ENCODE assay signal across 27 cellular contexts in genomic region chr6:73703514-73703913, GRCh38. TPM values are rescaled to one million over a fixed set of nuclear protein-coding genes. Genes with fewer than 3 reads are reported as not detected.
DNase-seq lines count a peak whose midpoint lies in the region; ATAC-seq and TF ChIP-seq lines count a peak whose summit lies in the region.
"Had no signal": no experiment of that assay in that cellular context is flagged by ENCODE, and none has a peak within 500 bp of the region (broad histone marks: within the 10 kb centered on the region; RNA-seq: fewer than 3 reads in every experiment).

No MANE protein-coding gene starts in this region.

- no peak overlapping the region for H2AFZ ChIP-seq in hepatocyte

- TF ChIP-seq CTCF in hepatocyte (IDR thresholded peaks at IDR 0.05; ENCODE audit: poor library complexity) (no peak), upper lobe of left lung (IDR thresholded peaks at IDR 0.05) (no peak), mucosa of descending colon (IDR thresholded peaks at IDR 0.05) (no peak)

- no peak overlapping the region for H3K4me3 Mint-ChIP-seq in activated T-cell treated with anti-CD3 and anti-CD28 coated beads, Interleukin-2, amount 50 U/mL, for 24 hours
- H3K4me3 Mint-ChIP-seq: naive B cell; T-helper 1 cell treated with Interleukin-12 subunit alpha and Interleukin-12 subunit beta and Interleukin-4 antibody, amounts not matched to agents 30 μg/mL and 1 μg/mL, for 36 hours had no signal

- ATAC-seq in upper lobe of left lung (ENCODE audit: low FRiP score in 2 of 2): no peak
- no peak for ATAC-seq in mucosa of descending colon
- ATAC-seq: left colon had no signal

- H3K4me3 ChIP-seq in adipocyte (ENCODE audit: low read length) (no peak overlapping the region), hepatocyte (no peak overlapping the region), upper lobe of left lung (no peak overlapping the region), mucosa of descending colon (no peak overlapping the region)
- H3K4me3 ChIP-seq: coronary artery, heart left ventricle, right atrium auricular region, testis had no signal

- DNase-seq in activated T-cell treated with anti-CD3 and anti-CD28 coated beads, Interleukin-2, amount 50 U/mL, for 24 hours: no peak
- DNase-seq in activated T-cell treated with anti-CD3 and anti-CD28 coated beads, Interleukin-2, amount 50 U/mL, for 48 hours: no peak
- no peak for DNase-seq in adipocyte (ENCODE audit: low read depth)
- DNase-seq in hepatocyte (ENCODE audit: low spot score): no peak
- no peak for DNase-seq in upper lobe of left lung
- DNase-seq in mucosa of descending colon: no peak
- DNase-seq in COLO829 (ENCODE audit: low spot score): no peak
- DNase-seq in SKM-1 (lab: John Stamatoyannopoulos, UW; ENCODE audit: unreplicated experiment): no peak
- DNase-seq: 8988T; activated CD4-positive, alpha-beta T cell treated with anti-CD3 and anti-CD28 coated beads for 4 hours; BE2C; DMS79; heart left ventricle; Karpas-422; left colon; mesendoderm; naive B cell; NCI-H1048; NCI-H1930; NCI-H2227 treated with DMSO at 0.1 percent for 48 hours; NCI-H774; SHP77; testis had no signal

- H3K27ac Mint-ChIP-seq in activated T-cell treated with anti-CD3 and anti-CD28 coated beads, Interleukin-2, amount 50 U/mL, for 24 hours: peak overlapping the region; percentile 80
- H3K27ac Mint-ChIP-seq: T-helper 1 cell treated with Interleukin-12 subunit alpha and Interleukin-12 subunit beta and Interleukin-4 antibody, amounts not matched to agents 30 μg/mL and 1 μg/mL, for 36 hours had no signal

- TF ChIP-seq POLR2A in upper lobe of left lung (IDR thresholded peaks at IDR 0.05): no peak

- peaks cover 51% of the 10 kb centered on the region for H3K36me3 Mint-ChIP-seq in activated T-cell treated with anti-CD3 and anti-CD28 coated beads, Interleukin-2, amount 50 U/mL, for 24 hours (ENCODE audit: low read depth)
- H3K36me3 Mint-ChIP-seq: naive B cell had no signal

- intact Hi-C loops in mucosa of descending colon (cut with DNase I, micrococcal nuclease): no loop called here

- no peaks in the 10 kb centered on the region for H3K9me3 Mint-ChIP-seq in activated T-cell treated with anti-CD3 and anti-CD28 coated beads, Interleukin-2, amount 50 U/mL, for 24 hours
- H3K9me3 Mint-ChIP-seq: activated T-helper 17 cell treated with anti-CD3 and anti-CD28 coated beads, Interleukin-2, amount 50 U/mL, for 72 hours; naive B cell; T-helper 1 cell treated with Interleukin-12 subunit alpha and Interleukin-12 subunit beta and Interleukin-4 antibody, amounts not matched to agents 30 μg/mL and 1 μg/mL, for 36 hours had no signal

- no peaks in the 10 kb centered on the region for H3K9me2 ChIP-seq in hepatocyte (replicated peaks; ENCODE audit: insufficient read depth)

- H4K20me1 ChIP-seq in hepatocyte (ENCODE audit: insufficient read depth, poor library complexity, severe bottlenecking): no peaks in the 10 kb centered on the region

- H3K27ac ChIP-seq in hepatocyte (peak overlapping the region; percentile 83), upper lobe of left lung (peak overlapping the region in 3 of 4 donors; percentile 29 to 86 (median 75))
- H3K27ac ChIP-seq: coronary artery, testis had no signal

- H3K27me3 ChIP-seq in adipocyte (replicated peaks; ENCODE audit: control insufficient read depth, insufficient read depth, low read length) (no peaks in the 10 kb centered on the region), hepatocyte (no peaks in the 10 kb centered on the region), upper lobe of left lung (no peaks in the 10 kb centered on the region)
- H3K27me3 ChIP-seq: heart left ventricle, right atrium auricular region, testis had no signal

- H3K4me2 ChIP-seq in hepatocyte: no peak overlapping the region

- TF ChIP-seq EP300 in upper lobe of left lung (IDR thresholded peaks at IDR 0.05): no peak

- 100% methylated on average over 1 of the region's 1 CpG for WGBS in hepatocyte (ENCODE audit: low lambda C conversion rate, missing lambda C conversion rate)
- 74 to 83% methylated on average over 1 of the region's 1 CpG for WGBS in upper lobe of left lung, 2 donors

- H3K9me3 ChIP-seq in adipocyte (ENCODE audit: control insufficient read depth, low read length): no peaks in the 10 kb centered on the region
- no peaks in the 10 kb centered on the region for H3K9me3 ChIP-seq in hepatocyte (ENCODE audit: low read depth)
- H3K9me3 ChIP-seq in upper lobe of left lung: no peaks in the 10 kb centered on the region
- no peaks in the 10 kb centered on the region for H3K9me3 ChIP-seq in mucosa of descending colon
- H3K9me3 ChIP-seq: BE2C, heart left ventricle, right atrium auricular region, testis had no signal

- H3K79me2 ChIP-seq in hepatocyte: no peaks in the 10 kb centered on the region

- H3K27me3 Mint-ChIP-seq in activated T-cell treated with anti-CD3 and anti-CD28 coated beads, Interleukin-2, amount 50 U/mL, for 24 hours: peaks cover 19% of the 10 kb centered on the region

- peaks cover 9% of the 10 kb centered on the region for H3K36me3 ChIP-seq in adipocyte (ENCODE audit: control insufficient read depth, insufficient read depth, low read length, severe bottlenecking)
- no peaks in the 10 kb centered on the region for H3K36me3 ChIP-seq in hepatocyte (replicated peaks; ENCODE audit: insufficient read depth, low read depth)
- H3K36me3 ChIP-seq in upper lobe of left lung: no peaks in the 10 kb centered on the region
- no peaks in the 10 kb centered on the region for H3K36me3 ChIP-seq in mucosa of descending colon (ENCODE audit: low read depth)
- H3K36me3 ChIP-seq: BE2C, heart left ventricle, right atrium auricular region had no signal

- peak overlapping the region; percentile 2 for H3K9ac ChIP-seq in adipocyte (ENCODE audit: low read length)

- peaks cover 30% of the 10 kb centered on the region for H3K4me1 ChIP-seq in adipocyte (ENCODE audit: control insufficient read depth, insufficient read depth, low read length)
- H3K4me1 ChIP-seq in hepatocyte (ENCODE audit: insufficient read depth): peaks cover 17% of the 10 kb centered on the region
- H3K4me1 ChIP-seq in upper lobe of left lung: peaks cover 3 to 28% (median 9%) of the 10 kb centered on the region in 4 donors
- no peaks in the 10 kb centered on the region for H3K4me1 ChIP-seq in mucosa of descending colon (ENCODE audit: low read depth)
- H3K4me1 ChIP-seq: BE2C, testis had no signal

- peaks cover 44% of the 10 kb centered on the region for H3K4me1 Mint-ChIP-seq in activated T-cell treated with anti-CD3 and anti-CD28 coated beads, Interleukin-2, amount 50 U/mL, for 24 hours (ENCODE audit: low read depth)
- H3K4me1 Mint-ChIP-seq: naive B cell had no signal

RNA-seq across cellular contexts. Expression of gene CD109, which starts 7.5 kb away (rescaled TPM):
- total RNA-seq in hepatocyte (7.3 and 8.2 TPM in 2 replicates), upper lobe of left lung (10 to 100 TPM in 5 of 6 donors, 1 to 10 TPM in 1; 4.2 to 25.5 (median 21.3) TPM), mucosa of descending colon (1 to 10 TPM; 1.7 to 9.1 (median 4.4) TPM)
- polyA plus RNA-seq in hepatocyte: 3.0 and 4.7 TPM in 2 replicates

RNA-seq across cellular contexts. Expression of gene SLC17A5, which starts 49.7 kb away (rescaled TPM):
- total RNA-seq in hepatocyte: 76.9 and 90.6 TPM in 2 replicates
- 47.7 TPM in 2 replicates for polyA plus RNA-seq in hepatocyte
- 10 to 100 TPM; 13.0 to 32.5 (median 22.3) TPM for total RNA-seq in upper lobe of left lung
- 10 to 100 TPM; 25.8 to 53.0 (median 42.3) TPM for total RNA-seq in mucosa of descending colon
